In the genomic region with DNA sequence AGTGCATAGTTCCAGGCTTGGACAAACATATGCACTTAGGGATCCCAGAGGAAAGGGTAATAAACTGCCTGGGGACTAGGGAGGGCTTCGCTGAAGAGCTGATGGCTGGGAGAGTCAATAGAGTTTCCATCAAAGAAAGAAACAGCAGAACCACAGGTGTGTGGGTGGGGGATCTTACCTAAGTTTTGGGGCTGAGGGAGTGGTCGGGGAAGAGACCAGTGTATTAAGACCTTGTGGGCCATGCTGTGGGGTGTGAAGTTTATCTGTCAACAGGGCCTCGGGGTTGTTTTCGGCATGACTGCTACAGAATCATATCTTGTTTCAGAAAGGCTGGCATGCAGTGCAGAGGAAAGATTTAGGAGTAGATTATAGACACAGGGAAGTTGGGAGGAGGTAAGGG, we compare ENCODE assay signal across 24 cellular contexts. TPM values are rescaled to one million over a fixed set of nuclear protein-coding genes. Genes with fewer than 3 reads are reported as not detected.
"Had no signal": no experiment of that assay in that cellular context is flagged by ENCODE, and none has a peak within 500 bp of the region (broad histone marks: within the 10 kb centered on the region; RNA-seq: fewer than 3 reads in every experiment).

No MANE protein-coding gene starts in this region.

- H3K27ac ChIP-seq: adrenal gland, ascending aorta, brain microvascular endothelial cell, epithelial cell of prostate, esophagus squamous epithelium, gastrocnemius medialis, right atrium auricular region, upper lobe of left lung, vagina, VCaP had no signal

- H3K27ac Mint-ChIP-seq: activated CD4-positive, alpha-beta memory T cell treated with anti-CD3 and anti-CD28 coated beads, Interleukin-2, amount 10 ng/mL, durations not matched to agents 7 days and 5 days; activated CD8-positive, alpha-beta memory T cell treated with anti-CD3 and anti-CD28 coated beads, Interleukin-2, amount 10 ng/mL, durations not matched to agents 7 days and 5 days; naive B cell; stimulated activated naive CD8-positive, alpha-beta T cell treated with anti-CD3 and anti-CD28 coated beads, Interleukin-15, Interleukin-2, amounts not matched to agents 100 ng/mL and 50 ng/mL, for 24 hours; T-helper 1 cell treated with Interleukin-12 subunit alpha and Interleukin-12 subunit beta and Interleukin-4 antibody, amounts not matched to agents 30 μg/mL and 1 μg/mL, for 36 hours had no signal

- H3K4me3 Mint-ChIP-seq: activated CD4-positive, alpha-beta memory T cell treated with anti-CD3 and anti-CD28 coated beads, Interleukin-2, amount 10 ng/mL, durations not matched to agents 7 days and 5 days; activated CD8-positive, alpha-beta memory T cell treated with anti-CD3 and anti-CD28 coated beads, Interleukin-2, amount 10 ng/mL, durations not matched to agents 7 days and 5 days; stimulated activated naive CD8-positive, alpha-beta T cell treated with anti-CD3 and anti-CD28 coated beads, Interleukin-15, Interleukin-2, amounts not matched to agents 100 ng/mL and 50 ng/mL, for 24 hours; T-helper 1 cell treated with Interleukin-12 subunit alpha and Interleukin-12 subunit beta and Interleukin-4 antibody, amounts not matched to agents 30 μg/mL and 1 μg/mL, for 36 hours had no signal

- H3K36me3 Mint-ChIP-seq: activated CD8-positive, alpha-beta memory T cell treated with anti-CD3 and anti-CD28 coated beads, Interleukin-2, amount 10 ng/mL, durations not matched to agents 7 days and 5 days; activated naive CD4-positive, alpha-beta T cell treated with anti-CD3 and anti-CD28 coated beads, Interleukin-2, amount 50 U/mL, for 72 hours; naive B cell had no signal

- H3K27me3 Mint-ChIP-seq: activated CD4-positive, alpha-beta memory T cell treated with anti-CD3 and anti-CD28 coated beads, Interleukin-2, amount 10 ng/mL, durations not matched to agents 7 days and 5 days; activated CD8-positive, alpha-beta memory T cell treated with anti-CD3 and anti-CD28 coated beads, Interleukin-2, amount 10 ng/mL, durations not matched to agents 7 days and 5 days; stimulated activated naive CD8-positive, alpha-beta T cell treated with anti-CD3 and anti-CD28 coated beads, Interleukin-15, Interleukin-2, amounts not matched to agents 100 ng/mL and 50 ng/mL, for 24 hours had no signal

- H3K4me3 ChIP-seq: adrenal gland, ascending aorta, esophagus squamous epithelium, gastrocnemius medialis, right atrium auricular region, upper lobe of left lung, vagina had no signal

- DNase-seq: activated CD4-positive, alpha-beta memory T cell treated with anti-CD3 and anti-CD28 coated beads, Interleukin-2, amount 10 ng/mL, durations not matched to agents 7 days and 5 days; activated CD4-positive, alpha-beta T cell treated with anti-CD3 and anti-CD28 coated beads for 48 hours; activated CD8-positive, alpha-beta memory T cell treated with anti-CD3 and anti-CD28 coated beads, Interleukin-2, amount 10 ng/mL, durations not matched to agents 7 days and 5 days; activated naive CD4-positive, alpha-beta T cell; activated T-cell treated with anti-CD3 and anti-CD28 coated beads, Interleukin-2, amount 50 U/mL, for 48 hours; brain microvascular endothelial cell; effector CD4-positive, alpha-beta T cell; esophagus squamous epithelium; gastrocnemius medialis; glutamatergic neuron; mammary epithelial cell; naive B cell; SW 1271; T-helper 9 cell; upper lobe of left lung had no signal

- ATAC-seq: activated CD8-positive, alpha-beta memory T cell treated with anti-CD3 and anti-CD28 coated beads, Interleukin-2, amount 10 ng/mL, durations not matched to agents 7 days and 5 days; gastrocnemius medialis had no signal

- H3K27me3 ChIP-seq: adrenal gland, ascending aorta, brain microvascular endothelial cell, esophagus squamous epithelium, gastrocnemius medialis, right atrium auricular region, upper lobe of left lung, vagina had no signal

- H3K9me3 Mint-ChIP-seq: activated CD4-positive, alpha-beta memory T cell treated with anti-CD3 and anti-CD28 coated beads, Interleukin-2, amount 10 ng/mL, durations not matched to agents 7 days and 5 days; activated naive CD4-positive, alpha-beta T cell treated with anti-CD3 and anti-CD28 coated beads, Interleukin-2, amount 50 U/mL, for 72 hours; naive B cell; stimulated activated naive CD8-positive, alpha-beta T cell treated with anti-CD3 and anti-CD28 coated beads, Interleukin-15, Interleukin-2, amounts not matched to agents 100 ng/mL and 50 ng/mL, for 24 hours; T-helper 1 cell treated with Interleukin-12 subunit alpha and Interleukin-12 subunit beta and Interleukin-4 antibody, amounts not matched to agents 30 μg/mL and 1 μg/mL, for 36 hours had no signal

RNA-seq across cellular contexts. Expression of gene GTF2A1L, which starts 31.2 kb away (rescaled TPM):
- total RNA-seq: activated CD4-positive, alpha-beta memory T cell treated with anti-CD3 and anti-CD28 coated beads, Interleukin-2, amount 10 ng/mL, durations not matched to agents 7 days and 5 days; activated CD8-positive, alpha-beta memory T cell treated with anti-CD3 and anti-CD28 coated beads, Interleukin-2, amount 10 ng/mL, durations not matched to agents 7 days and 5 days; activated naive CD4-positive, alpha-beta T cell treated with anti-CD3 and anti-CD28 coated beads, Interleukin-2, amount 50 U/mL, for 72 hours; mammary epithelial cell had no signal
